1 cellular context compared by ENCODE assay signal in genomic region chr12:55930771-55931316, GRCh38.
TF ChIP-seq lines count a peak whose summit lies in the region.

DGKA (plus strand) TSS chr12:55931162; CDS start chr12:55936504, 5,342 bp downstream.

TF ChIP-seq in GM12878, 131 proteins besides CTCF, POLR2A, EP300 and RAD21 (continued from another document and continues in another):
- TF ChIP-seq CBX5 (IDR thresholded peaks at IDR 0.05; ENCODE audit: low read depth): no peak
- peak; percentile 36 to 58 for TF ChIP-seq IKZF2 (IDR thresholded peaks at IDR 0.05)
- no peak for TF ChIP-seq RELA (IDR thresholded peaks at IDR 0.05; ENCODE audit: borderline replicate concordance, partially characterized antibody)
- TF ChIP-seq KAT2A (conservative IDR thresholded peaks at IDR 0.05; ENCODE audit: control insufficient read depth, low read depth, low read length): no peak
- no peak for TF ChIP-seq PAX5 (IDR thresholded peaks at IDR 0.05; ENCODE audit: borderline replicate concordance, low read depth, low read length)
- no peak for TF ChIP-seq CEBPZ (IDR thresholded peaks at IDR 0.05; ENCODE audit: low read depth, low read length)
- no peak for TF ChIP-seq PKNOX1 (IDR thresholded peaks at IDR 0.05)
- no peak for TF ChIP-seq ZNF384 (IDR thresholded peaks at IDR 0.05; ENCODE audit: borderline replicate concordance, low read depth, low read length)
- no peak for TF ChIP-seq BMI1 (IDR thresholded peaks at IDR 0.05; ENCODE audit: borderline replicate concordance)
- TF ChIP-seq ZNF217 (IDR thresholded peaks at IDR 0.05): no peak
- TF ChIP-seq ASH2L (IDR thresholded peaks at IDR 0.05; ENCODE audit: borderline replicate concordance, low read depth): no peak
- no peak for TF ChIP-seq SPI1 (IDR thresholded peaks at IDR 0.05; ENCODE audit: borderline replicate concordance, insufficient read depth, low read depth, low read length)
- no peak for TF ChIP-seq ELK1 (IDR thresholded peaks at IDR 0.05; ENCODE audit: low read depth, low read length)
- TF ChIP-seq ATF7 (IDR thresholded peaks at IDR 0.05; ENCODE audit: low read depth): no peak
- TF ChIP-seq BCL3 (IDR thresholded peaks at IDR 0.05; ENCODE audit: borderline replicate concordance, insufficient read depth, low read depth, low read length, poor library complexity, severe bottlenecking): no peak
- TF ChIP-seq NKRF (conservative IDR thresholded peaks at IDR 0.05): no peak
- TF ChIP-seq USF1 (IDR thresholded peaks at IDR 0.05; ENCODE audit: borderline replicate concordance, extremely low read length, insufficient read depth, low read depth, low read length): no peak
- no peak for TF ChIP-seq CBFB (IDR thresholded peaks at IDR 0.05; ENCODE audit: low read depth)
- no peak for TF ChIP-seq MTA2 (IDR thresholded peaks at IDR 0.05; ENCODE audit: low read depth)
- no peak; the same call in 1 of the 2 replicates for TF ChIP-seq MLLT1 (IDR thresholded peaks at IDR 0.05)
- no peak for TF ChIP-seq ZNF592 (IDR thresholded peaks at IDR 0.05)
- no peak for TF ChIP-seq SIN3A (IDR thresholded peaks at IDR 0.05; ENCODE audit: low read depth, low read length)
- TF ChIP-seq PML (IDR thresholded peaks at IDR 0.05; ENCODE audit: low read length): 0 out of 2 replicates have a peak, but pooled peaks have one; percentile 14
- TF ChIP-seq CHD2 (IDR thresholded peaks at IDR 0.05; ENCODE audit: borderline replicate concordance, low read depth, low read length): peak; percentile 22; the same call in 1 of the 2 replicates
- no peak for TF ChIP-seq EZH2 (IDR thresholded peaks at IDR 0.05; ENCODE audit: borderline replicate concordance, control insufficient read depth, low read depth, low read length)
- no peak for TF ChIP-seq ZNF207 (IDR thresholded peaks at IDR 0.05; ENCODE audit: borderline replicate concordance)
- TF ChIP-seq WRNIP1 (IDR thresholded peaks at IDR 0.05; ENCODE audit: borderline replicate concordance, low read depth, low read length): no peak
- TF ChIP-seq FOXM1 (IDR thresholded peaks at IDR 0.05; ENCODE audit: low read depth, low read length): peak; percentile 49; the same call in 1 of the 2 replicates
- no peak for TF ChIP-seq POLR2AphosphoS5 (IDR thresholded peaks at IDR 0.05; ENCODE audit: low read length)
- TF ChIP-seq IKZF1 (conservative IDR thresholded peaks at IDR 0.05): peak; percentile 27; the same call in 1 of the 2 replicates
- TF ChIP-seq REST (IDR thresholded peaks at IDR 0.05; ENCODE audit: low read depth, low read length): no peak
- peak; percentile 41; the same call in 1 of the 2 replicates for TF ChIP-seq SMAD5 (IDR thresholded peaks at IDR 0.05; ENCODE audit: low read depth)
- TF ChIP-seq SMARCA5 (IDR thresholded peaks at IDR 0.05): peak; percentile 75
- no peak for TF ChIP-seq IRF3 (IDR thresholded peaks at IDR 0.05)
- no peak for TF ChIP-seq GATAD2B (conservative IDR thresholded peaks at IDR 0.05; ENCODE audit: low read depth)
- TF ChIP-seq STAT3 (IDR thresholded peaks at IDR 0.05; ENCODE audit: low read depth, low read length): no peak
- no peak for TF ChIP-seq KDM1A (IDR thresholded peaks at IDR 0.05; ENCODE audit: borderline replicate concordance)
